17 cellular contexts compared by ENCODE assay signal in the genomic region with DNA sequence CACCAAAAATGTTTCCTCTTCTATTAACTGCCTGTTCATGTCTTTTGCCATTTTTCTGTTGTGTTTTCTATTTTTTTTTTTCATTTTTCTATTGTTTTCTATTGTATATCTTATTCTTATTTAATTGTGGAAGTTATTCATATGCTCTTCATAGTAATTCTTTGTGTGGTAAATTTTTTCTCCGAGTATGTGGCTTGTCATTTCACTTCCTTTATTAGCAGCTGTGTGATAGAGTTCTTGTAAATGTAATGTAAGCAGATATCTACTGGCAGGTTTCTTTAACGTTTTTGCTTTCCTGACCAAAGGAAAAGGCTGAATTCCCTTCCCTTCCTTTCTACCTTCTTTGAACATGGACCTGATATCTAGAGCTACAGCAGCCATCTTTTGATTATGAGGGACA. TPM values are rescaled to one million over a fixed set of nuclear protein-coding genes. Genes with fewer than 3 reads are reported as not detected.
DNase-seq lines count a peak whose midpoint lies in the region; ATAC-seq and TF ChIP-seq lines count a peak whose summit lies in the region.
"Had no signal": no experiment of that assay in that cellular context is flagged by ENCODE, and none has a peak within 500 bp of the region (broad histone marks: within the 10 kb centered on the region; RNA-seq: fewer than 3 reads in every experiment).

No MANE protein-coding gene starts in this region.

- H3K27ac ChIP-seq in CD4-positive, alpha-beta memory T cell (ENCODE audit: low read depth, low read length): no peak overlapping the region
- H3K27ac ChIP-seq in KMS-11: no peak overlapping the region
- peak overlapping the region in 3 of 59 donors; percentile 13 to 32 (median 30) for H3K27ac ChIP-seq in dorsolateral prefrontal cortex
- H3K27ac ChIP-seq in osteoblast (ENCODE audit: low read depth, low read length): no peak overlapping the region
- H3K27ac ChIP-seq: BLaER1 treated with 17β-estradiol and CSF1 and Interleukin-3, amounts not matched to agents 10 nM and 100 nM; colonic mucosa; esophagus muscularis mucosa; HL-60 had no signal

- no peak for TF ChIP-seq CTCF in KMS-11 (conservative IDR thresholded peaks at IDR 0.05; ENCODE audit: low read depth, low read length)
- no peak for TF ChIP-seq CTCF in dorsolateral prefrontal cortex (IDR thresholded peaks at IDR 0.05 in 54 of 56, conservative IDR thresholded peaks at IDR 0.05 in 2 of 56; ENCODE audit: low read depth in 1 of 56, partially characterized antibody in 56 of 56)
- no peak for TF ChIP-seq CTCF in osteoblast (IDR thresholded peaks at IDR 0.05; ENCODE audit: extremely low read depth, low read depth, low read length)

- peaks cover 0 to 1% (median 0%) of the 10 kb centered on the region in 8 donors for H3K9me3 Mint-ChIP-seq in CD4-positive, alpha-beta memory T cell
- H3K9me3 Mint-ChIP-seq in activated T-helper 17 cell treated with anti-CD3 and anti-CD28 coated beads, Interleukin-2, amount 50 U/mL, for 72 hours: no peaks in the 10 kb centered on the region
- H3K9me3 Mint-ChIP-seq: neural crest cell had no signal

- H3K9ac ChIP-seq in KMS-11: no peak overlapping the region
- H3K9ac ChIP-seq: BLaER1 treated with 17β-estradiol and CSF1 and Interleukin-3, amounts not matched to agents 10 nM and 100 nM had no signal

- POLR2A ChIA-PET in CD4-positive, alpha-beta memory T cell (lab: Charles Lee; ENCODE audit: partially characterized antibody): no interaction called here

- CTCF ChIA-PET in CD4-positive, alpha-beta memory T cell (lab: Charles Lee; ENCODE audit: partially characterized antibody): interaction anchor here (0.5 kb wide), 1 partner anchor 17 kb away, joined by 3 read pairs; no protein-coding TSS in a partner anchor

- peaks cover 5% of the 10 kb centered on the region for H3K27me3 ChIP-seq in CD4-positive, alpha-beta memory T cell (ENCODE audit: insufficient read depth, low read length)
- H3K27me3 ChIP-seq in KMS-11 (ENCODE audit: insufficient read depth, low read depth): no peaks in the 10 kb centered on the region
- no peaks in the 10 kb centered on the region for H3K27me3 ChIP-seq in dorsolateral prefrontal cortex
- no peaks in the 10 kb centered on the region for H3K27me3 ChIP-seq in osteoblast (ENCODE audit: insufficient read depth, low read length)
- H3K27me3 ChIP-seq: BLaER1 treated with 17β-estradiol and CSF1 and Interleukin-3, amounts not matched to agents 10 nM and 100 nM; colonic mucosa; esophagus muscularis mucosa had no signal

- H4K20me1 ChIP-seq in KMS-11 (ENCODE audit: insufficient read depth): no peaks in the 10 kb centered on the region
- no peaks in the 10 kb centered on the region for H4K20me1 ChIP-seq in osteoblast (ENCODE audit: insufficient read depth, low read length)
- H4K20me1 ChIP-seq: BLaER1 treated with 17β-estradiol and CSF1 and Interleukin-3, amounts not matched to agents 10 nM and 100 nM had no signal

- H3K4me3 Mint-ChIP-seq in CD4-positive, alpha-beta memory T cell: peak overlapping the region in 5 of 8 donors; percentile 14 to 58 (median 41)
- peak overlapping the region; percentile 35 for H3K4me3 Mint-ChIP-seq in activated T-helper 17 cell treated with anti-CD3 and anti-CD28 coated beads, Interleukin-2, amount 50 U/mL, for 72 hours
- H3K4me3 Mint-ChIP-seq: activated CD4-positive, alpha-beta T cell treated with anti-CD3 and anti-CD28 coated beads for 36 hours; neural crest cell had no signal

- H3K4me1 ChIP-seq in CD4-positive, alpha-beta memory T cell (ENCODE audit: insufficient read depth, low read length): peaks cover 35% of the 10 kb centered on the region
- peaks cover 38% of the 10 kb centered on the region for H3K4me1 ChIP-seq in KMS-11 (ENCODE audit: low read depth, poor library complexity, severe bottlenecking)
- H3K4me1 ChIP-seq in osteoblast (ENCODE audit: insufficient read depth, low read length): no peaks in the 10 kb centered on the region
- H3K4me1 ChIP-seq: colonic mucosa had no signal

- H3K4me1 Mint-ChIP-seq in CD4-positive, alpha-beta memory T cell: peaks cover 25 to 34% (median 29%) of the 10 kb centered on the region in 4 donors
- peaks cover 18% of the 10 kb centered on the region for H3K4me1 Mint-ChIP-seq in activated T-helper 17 cell treated with anti-CD3 and anti-CD28 coated beads, Interleukin-2, amount 50 U/mL, for 72 hours

- intact Hi-C loops in CD4-positive, alpha-beta memory T cell (cut with micrococcal nuclease): no loop called here
- intact Hi-C loops in dorsolateral prefrontal cortex (cut with DNase I) (no loop called here), left cardiac atrium (cut with DNase I) (no loop called here)

- DNase-seq in CD4-positive, alpha-beta memory T cell: peak in 1 of 5 donors; percentile 1
- DNase-seq in dorsolateral prefrontal cortex (no peak), DMS153 (lab: John Stamatoyannopoulos, UW) (no peak), osteoblast (ENCODE audit: insufficient read length, low spot score, missing footprints) (no peak), left cardiac atrium (no peak)
- DNase-seq: activated CD4-positive, alpha-beta T cell treated with anti-CD3 and anti-CD28 coated beads for 36 hours; colonic mucosa; GDM1; hypothalamus; left ventricle myocardium superior had no signal

- H3K4me2 ChIP-seq in KMS-11 (0 out of 2 replicates have a peak overlapping the region, but pooled peaks have one; percentile 15), osteoblast (ENCODE audit: insufficient read depth, low read length) (no peak overlapping the region)

- no peaks in the 10 kb centered on the region for H3K9me3 ChIP-seq in CD4-positive, alpha-beta memory T cell (ENCODE audit: control insufficient read depth in 1 of 2, low read length in 2 of 2)
- no peaks in the 10 kb centered on the region for H3K9me3 ChIP-seq in osteoblast (ENCODE audit: low read depth, low read length)
- H3K9me3 ChIP-seq: BLaER1 treated with 17β-estradiol and CSF1 and Interleukin-3, amounts not matched to agents 10 nM and 100 nM; colonic mucosa; esophagus muscularis mucosa had no signal

- H3K4me3 ChIP-seq in CD4-positive, alpha-beta memory T cell (ENCODE audit: low read length in 2 of 2): no peak overlapping the region
- no peak overlapping the region for H3K4me3 ChIP-seq in KMS-11 (IDR thresholded peaks at IDR 0.05; ENCODE audit: insufficient read depth, low read depth, low read length)
- H3K4me3 ChIP-seq in dorsolateral prefrontal cortex: no peak overlapping the region
- no peak overlapping the region for H3K4me3 ChIP-seq in osteoblast (ENCODE audit: insufficient read depth, low read length)
- H3K4me3 ChIP-seq: BLaER1 treated with 17β-estradiol and CSF1 and Interleukin-3, amounts not matched to agents 10 nM and 100 nM; colonic mucosa; esophagus muscularis mucosa had no signal

- ATAC-seq in GM18517 (IDR thresholded peaks at IDR 0.05; ENCODE audit: unreplicated experiment) (peak; percentile 43), left cardiac atrium (no peak)
- ATAC-seq in activated T-helper 17 cell treated with anti-CD3 and anti-CD28 coated beads, Interleukin-2, amount 50 U/mL, for 72 hours (replicated peaks): no peak
- ATAC-seq: left ventricle myocardium superior had no signal

- no peaks in the 10 kb centered on the region for H3K36me3 Mint-ChIP-seq in CD4-positive, alpha-beta memory T cell
- no peaks in the 10 kb centered on the region for H3K36me3 Mint-ChIP-seq in activated T-helper 17 cell treated with anti-CD3 and anti-CD28 coated beads, Interleukin-2, amount 50 U/mL, for 72 hours (ENCODE audit: low read depth)

- H3K36me3 ChIP-seq in CD4-positive, alpha-beta memory T cell (ENCODE audit: insufficient read depth, low read length): no peaks in the 10 kb centered on the region
- H3K36me3 ChIP-seq in KMS-11 (ENCODE audit: insufficient read depth): no peaks in the 10 kb centered on the region
- no peaks in the 10 kb centered on the region for H3K36me3 ChIP-seq in osteoblast (ENCODE audit: insufficient read depth, low read length)
- H3K36me3 ChIP-seq: BLaER1 treated with 17β-estradiol and CSF1 and Interleukin-3, amounts not matched to agents 10 nM and 100 nM; colonic mucosa; esophagus muscularis mucosa had no signal

- H2AFZ ChIP-seq in KMS-11 (ENCODE audit: low read depth): no peak overlapping the region
- H2AFZ ChIP-seq in osteoblast (ENCODE audit: low read length): no peak overlapping the region

- peaks cover under 1% of the 10 kb centered on the region in 2 donors for H3K27me3 Mint-ChIP-seq in CD4-positive, alpha-beta memory T cell
- H3K27me3 Mint-ChIP-seq in activated T-helper 17 cell treated with anti-CD3 and anti-CD28 coated beads, Interleukin-2, amount 50 U/mL, for 72 hours: no peaks in the 10 kb centered on the region
- H3K27me3 Mint-ChIP-seq: activated CD4-positive, alpha-beta T cell treated with anti-CD3 and anti-CD28 coated beads for 36 hours had no signal

- H3K79me2 ChIP-seq in KMS-11 (ENCODE audit: insufficient read depth, low read depth): no peaks in the 10 kb centered on the region
- no peaks in the 10 kb centered on the region for H3K79me2 ChIP-seq in osteoblast (ENCODE audit: insufficient read depth, low read length)

- H3K27ac Mint-ChIP-seq in CD4-positive, alpha-beta memory T cell: peak overlapping the region in 6 of 7 donors; percentile 27 to 84 (median 40)
- no peak overlapping the region for H3K27ac Mint-ChIP-seq in activated T-helper 17 cell treated with anti-CD3 and anti-CD28 coated beads, Interleukin-2, amount 50 U/mL, for 72 hours

RNA-seq across cellular contexts. Expression of gene PLPP1, which starts 5.8 kb away (rescaled TPM):
- 1 to 10 TPM; 6.1 to 6.8 TPM for total RNA-seq in CD4-positive, alpha-beta memory T cell
- polyA plus RNA-seq in CD4-positive, alpha-beta memory T cell: 10 to 100 TPM; 10.3 to 12.4 TPM
- 1 to 10 TPM; 4.8 to 9.7 TPM for total RNA-seq in activated T-helper 17 cell treated with anti-CD3 and anti-CD28 coated beads, Interleukin-2, amount 50 U/mL, for 72 hours
- total RNA-seq in dorsolateral prefrontal cortex (10 to 100 TPM; 42.8 to 88.1 (median 59.2) TPM), osteoblast (53.0 and 69.8 TPM in 2 replicates), left cardiac atrium (10 to 100 TPM; 56.8 to 87.8 TPM)
